In genomic region chr22:42649261-42650056, GRCh38 we compare ENCODE assay signal across 8 cellular contexts. TPM values are rescaled to one million over a fixed set of nuclear protein-coding genes. Genes with fewer than 3 reads are reported as not detected.
DNase-seq lines count a peak whose midpoint lies in the region; ATAC-seq, FAIRE-seq and TF ChIP-seq lines count a peak whose summit lies in the region.

TSS of gene CYB5R3 (minus strand) at chr22:42649392. CDS start at chr22:42649315, 77 bp downstream.

- peak within 1 kb of the TSS; percentile 81 to 92 for H3K27ac ChIP-seq in kidney (ENCODE audit: low read depth in 2 of 2, low read length in 2 of 2)

- peak within 1 kb of the TSS; percentile 66 to 97 for H3K4me3 ChIP-seq in kidney (ENCODE audit: low read length in 2 of 2)

- no peak for FAIRE-seq in kidney (lab: Jason Lieb, UNC)

- DNase-seq in NCI-H187 (lab: John Stamatoyannopoulos, UW) (peak; percentile 6 to 41), NCI-H187 treated with DMSO at 0.1 percent for 48 hours (lab: John Stamatoyannopoulos, UW) (no peak), NCI-H226 (peak; percentile 55), cerebellar cortex (ENCODE audit: low spot score) (peak; percentile 76), kidney (peak; percentile 94)
- peak; percentile 79 for DNase-seq in activated CD4-positive, CD25-positive, alpha-beta regulatory T cell treated with anti-CD3 and anti-CD28 coated beads, Interleukin-2, amount 50 U/mL, for 72 hours
- peak; percentile 57 to 80 for DNase-seq in stimulated activated CD4-positive, alpha-beta T cell treated with anti-CD3 and anti-CD28 coated beads, Interleukin-15, amount 100 ng/mL, for 1 hour (ENCODE audit: low read depth in 1 of 2, low spot score in 1 of 2)

- H3K36me3 ChIP-seq in kidney (ENCODE audit: control insufficient read depth in 1 of 2, insufficient read depth in 2 of 2, low read length in 2 of 2): no peaks in the 10 kb centered on the region

- peak; percentile 52 for ATAC-seq in HG02981 (IDR thresholded peaks at IDR 0.05; ENCODE audit: unreplicated experiment)

- intact Hi-C loops in kidney (cut with DNase I): no loop called here

- peak within 1 kb of the TSS; percentile 80 to 98 for H3K9ac ChIP-seq in kidney (ENCODE audit: low read length in 2 of 2)

- no peaks in the 10 kb centered on the region for H3K9me3 ChIP-seq in kidney (ENCODE audit: control insufficient read depth in 1 of 2, low read length in 2 of 2)

- TF ChIP-seq CTCF in kidney (IDR thresholded peaks at IDR 0.05; ENCODE audit: borderline replicate concordance, extremely low read depth, insufficient read depth): no peak

- peaks cover 38% of the 10 kb centered on the region in 2 donors for H3K4me1 ChIP-seq in kidney (ENCODE audit: control insufficient read depth in 1 of 2, insufficient read depth in 1 of 2, low read depth in 1 of 2, low read length in 2 of 2)

RNA-seq across cellular contexts. Expression of gene CYB5R3, which starts in this region (rescaled TPM):
- total RNA-seq in kidney: 426 TPM
- 287 TPM for polyA plus RNA-seq in kidney (ENCODE audit: insufficient read depth, low read depth, low replicate concordance)
